Comparison of ENCODE assay signal across 30 cellular contexts in genomic region chr18:4208408-4208807, GRCh38.
"Had no signal": no experiment of that assay in that cellular context is flagged by ENCODE, and none has a peak within 500 bp of the region (broad histone marks: within the 10 kb centered on the region; RNA-seq: fewer than 3 reads in every experiment).

No MANE protein-coding gene starts in this region.

- H3K9me3 ChIP-seq: ascending aorta, breast epithelium, colonic mucosa, gastrocnemius medialis, heart left ventricle had no signal

- H3K4me3 ChIP-seq: ascending aorta, breast epithelium, cardiac muscle cell, colonic mucosa, gastrocnemius medialis, heart left ventricle had no signal

- DNase-seq: activated CD4-positive, alpha-beta memory T cell treated with anti-CD3 and anti-CD28 coated beads for 36 hours; activated CD4-positive, alpha-beta T cell treated with anti-CD3 and anti-CD28 coated beads for 36 hours; activated CD4-positive, alpha-beta T cell treated with anti-CD3 and anti-CD28 coated beads, Interleukin-2, amount 10 ng/mL, durations not matched to agents 24 days and 14 days; activated CD4-positive, CD25-positive, alpha-beta regulatory T cell; activated CD4-positive, CD25-positive, alpha-beta regulatory T cell treated with anti-CD3 and anti-CD28 coated beads, Interleukin-2, amount 50 U/mL, for 72 hours; activated CD8-positive, alpha-beta memory T cell treated with anti-CD3 and anti-CD28 coated beads, Interleukin-2, amount 10 ng/mL, durations not matched to agents 7 days and 5 days; activated CD8-positive, alpha-beta memory T cell treated with anti-CD3 and anti-CD28 coated beads, Interleukin-2, amount 50 U/mL, for 4 hours; activated CD8-positive, alpha-beta T cell treated with anti-CD3 and anti-CD28 coated beads, Interleukin-2, amount 10 ng/mL, durations not matched to agents 7 days and 5 days; activated gamma-delta T cell; activated naive CD4-positive, alpha-beta T cell; activated naive CD4-positive, alpha-beta T cell treated with anti-CD3 and anti-CD28 coated beads, Interleukin-2, amount 10 ng/mL, durations not matched to agents 7 days and 5 days; activated naive CD8-positive, alpha-beta T cell treated with anti-CD3 and anti-CD28 coated beads, Interleukin-2, amount 10 ng/mL, durations not matched to agents 7 days and 5 days; activated T-cell treated with anti-CD3 and anti-CD28 coated beads for 4 hours; activated T-cell treated with anti-CD3 and anti-CD28 coated beads, Interleukin-2, amount 50 U/mL, for 24 hours; activated T-cell treated with anti-CD3 and anti-CD28 coated beads, Interleukin-2, amount 50 U/mL, for 72 hours; central memory CD4-positive, alpha-beta T cell; cerebellar nuclear complex; colonic mucosa; effector memory CD4-positive, alpha-beta T cell; endodermal cell; foreskin fibroblast; gastrocnemius medialis; glutamatergic neuron; heart left ventricle; T-helper 2 cell had no signal

- H3K36me3 ChIP-seq: ascending aorta, breast epithelium, cardiac muscle cell, colonic mucosa, gastrocnemius medialis, heart left ventricle had no signal

- H3K27me3 ChIP-seq: ascending aorta, breast epithelium, cardiac muscle cell, colonic mucosa, gastrocnemius medialis, heart left ventricle had no signal

- ATAC-seq: activated CD4-positive, alpha-beta T cell treated with anti-CD3 and anti-CD28 coated beads for 36 hours; activated CD8-positive, alpha-beta memory T cell treated with anti-CD3 and anti-CD28 coated beads, Interleukin-2, amount 10 ng/mL, durations not matched to agents 7 days and 5 days; activated CD8-positive, alpha-beta T cell treated with anti-CD3 and anti-CD28 coated beads, Interleukin-2, amount 10 ng/mL, durations not matched to agents 7 days and 5 days; activated naive CD4-positive, alpha-beta T cell treated with anti-CD3 and anti-CD28 coated beads, Interleukin-2, amount 50 U/mL, for 72 hours; activated T-cell treated with anti-CD3 and anti-CD28 coated beads, Interleukin-2, amount 50 U/mL, for 72 hours; esophagus mucosa; gastrocnemius medialis; heart left ventricle had no signal

- H3K27ac ChIP-seq: ascending aorta, breast epithelium, cardiac muscle cell, colonic mucosa, gastrocnemius medialis, heart left ventricle had no signal

- H3K4me1 ChIP-seq: ascending aorta, breast epithelium, colonic mucosa, gastrocnemius medialis, heart left ventricle had no signal
